Comparison of ENCODE assay signal across 1 cellular context in the genomic region with DNA sequence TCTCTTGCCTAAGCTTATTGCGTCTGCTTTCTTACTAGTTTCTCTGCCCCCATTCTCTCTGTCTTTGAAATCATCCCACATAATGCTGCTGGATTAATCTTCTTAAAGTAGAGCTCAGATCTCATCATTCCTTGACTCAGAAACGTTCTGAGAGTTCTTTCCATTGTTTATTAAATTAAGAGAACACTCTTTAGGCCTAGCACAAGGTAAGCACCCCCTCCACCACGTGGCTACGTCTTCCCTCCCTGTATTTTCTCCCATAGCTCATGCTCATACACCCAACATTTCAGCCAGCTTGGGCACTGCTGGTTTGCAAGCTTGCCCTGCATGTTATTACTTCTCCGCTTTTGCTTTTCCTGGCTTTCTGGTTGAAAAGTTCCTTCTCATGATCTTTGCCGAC.
TF ChIP-seq lines count a peak whose summit lies in the region.

No MANE protein-coding gene starts in this region.

TF ChIP-seq in H1, 55 proteins besides CTCF, POLR2A, EP300 and RAD21 (continued from another document):
- TF ChIP-seq, protein P1, sequence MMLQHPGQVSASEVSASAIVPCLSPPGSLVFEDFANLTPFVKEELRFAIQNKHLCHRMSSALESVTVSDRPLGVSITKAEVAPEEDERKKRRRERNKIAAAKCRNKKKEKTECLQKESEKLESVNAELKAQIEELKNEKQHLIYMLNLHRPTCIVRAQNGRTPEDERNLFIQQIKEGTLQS (IDR thresholded peaks at IDR 0.05; ENCODE audit: insufficient read depth, low read depth, low read length) = no peak
TF ChIP-seq in H1: peak in this region for 0.
